8 cellular contexts compared by ENCODE assay signal in the genomic region with DNA sequence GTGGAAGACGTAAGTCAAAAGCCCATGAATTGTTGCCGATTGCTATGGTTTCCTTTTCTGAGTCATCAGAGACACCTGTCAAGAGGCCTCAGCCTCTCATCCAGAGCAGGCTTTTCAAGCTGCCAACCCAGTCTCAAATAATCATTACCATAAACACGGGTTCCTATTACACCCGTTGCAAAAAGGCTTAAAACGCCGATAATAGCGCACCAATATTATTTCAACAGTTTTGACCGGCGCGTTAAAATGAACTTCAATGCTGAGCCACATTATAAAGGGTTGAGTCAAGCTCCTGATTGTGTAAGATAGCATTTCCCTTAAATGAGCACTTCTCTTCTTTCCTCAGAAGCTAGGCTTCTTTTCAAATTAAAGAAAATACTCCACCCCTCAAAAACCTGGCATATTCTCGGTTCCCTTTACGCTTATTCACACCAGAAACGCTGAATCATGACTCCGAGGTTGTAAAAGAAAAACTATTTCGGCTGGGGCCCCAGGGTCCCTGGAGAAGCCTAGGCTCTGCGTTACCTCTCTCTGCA. TPM values are rescaled to one million over a fixed set of nuclear protein-coding genes. Genes with fewer than 3 reads are reported as not detected.
DNase-seq lines count a peak whose midpoint lies in the region; ATAC-seq and TF ChIP-seq lines count a peak whose summit lies in the region.

No MANE protein-coding gene starts in this region.

- H3K36me3 ChIP-seq in BE2C, result no peaks in the 10 kb centered on the region

- TF ChIP-seq CTCF in BE2C (IDR thresholded peaks at IDR 0.05; ENCODE audit: low read depth, low read length) (no peak), fibroblast of villous mesenchyme (IDR thresholded peaks at IDR 0.05; ENCODE audit: insufficient read depth, low read depth, low read length) (no peak), omental fat pad (IDR thresholded peaks at IDR 0.05) (no peak), GM13976 (IDR thresholded peaks at IDR 0.05; ENCODE audit: borderline replicate concordance, control extremely low read depth, extremely low read depth, insufficient read depth, missing control alignments) (no peak)

- in situ Hi-C loops in GM13976 (cut with MboI; ENCODE audit: low sequenced_read_pairs, unreplicated experiment), result no loop called here

- no peaks in the 10 kb centered on the region for H3K4me1 ChIP-seq in BE2C

- H3K27me3 ChIP-seq in BE2C, result peaks cover 6% of the 10 kb centered on the region; the same call in 1 of the 2 replicates

- H3K4me3 ChIP-seq in BE2C (ENCODE audit: low read depth, low read length) (peak overlapping the region; percentile 82), fibroblast of villous mesenchyme (ENCODE audit: low read depth, low read length) (peak overlapping the region; percentile 83)

- H3K9me3 ChIP-seq in BE2C, result peaks cover 5% of the 10 kb centered on the region; the same call in 1 of the 2 replicates

- peak; percentile 83 for ATAC-seq in GM19395 (IDR thresholded peaks at IDR 0.05; ENCODE audit: unreplicated experiment)
- ATAC-seq in HG03354 (IDR thresholded peaks at IDR 0.05; ENCODE audit: poor library complexity, severe bottlenecking, unreplicated experiment), result peak; percentile 75
- peak; percentile 82 for ATAC-seq in omental fat pad (ENCODE audit: low FRiP score)

- DNase-seq in BE2C, result no peak
- peak; percentile 72 for DNase-seq in RPMI8226
- peak; percentile 68 for DNase-seq in fibroblast of villous mesenchyme (ENCODE audit: low read depth)
- DNase-seq in omental fat pad (ENCODE audit: low spot score), result no peak
- no peak for DNase-seq in GM13976 (ENCODE audit: low spot score)
- DNase-seq in activated gamma-delta T cell treated with Interleukin-2 at 50 U/mL for 16 hours, result no peak

RNA-seq across cellular contexts. Expression of gene TMTC1, which starts 1.4 kb away (rescaled TPM):
- polyA plus RNA-seq in BE2C (2012; ENCODE audit: insufficient read depth, insufficient read length, low read depth), result 9.3 TPM
- 12.2 and 33.2 TPM in 2 replicates for total RNA-seq in fibroblast of villous mesenchyme
- 100 to 1,000 TPM in 2 of 4 donors, 10 to 100 TPM in 2; 83.9 to 169 (median 96.9) TPM for total RNA-seq in omental fat pad

Comparison
In these comparisons a context has a peak if more than half of its experiments do, and no peak if none do; other contexts are left out.
1. DNase-seq: peak in RPMI8226 (single experiment) and fibroblast of villous mesenchyme (single experiment); none in BE2C (single experiment), omental fat pad (single experiment), GM13976 (single experiment) and activated gamma-delta T cell treated with Interleukin-2 at 50 U/mL for 16 hours (single experiment).
2. Peak in every context shown above with its lines, with median percentiles within 50 percentile points of each other: ATAC-seq.